22 cellular contexts compared by ENCODE assay signal in genomic region chr6:69285054-69285453, GRCh38.
"Had no signal": no experiment of that assay in that cellular context is flagged by ENCODE, and none has a peak within 500 bp of the region (broad histone marks: within the 10 kb centered on the region; RNA-seq: fewer than 3 reads in every experiment).

No MANE protein-coding gene starts in this region.

- ATAC-seq: activated T-cell treated with anti-CD3 and anti-CD28 coated beads, Interleukin-2, amount 50 U/mL, for 72 hours; T-helper 17 cell had no signal

- DNase-seq: activated CD4-positive, alpha-beta memory T cell treated with anti-CD3 and anti-CD28 coated beads, Interleukin-2, amount 10 ng/mL, durations not matched to agents 7 days and 5 days; activated CD4-positive, alpha-beta T cell treated with anti-CD3 and anti-CD28 coated beads, Interleukin-2, amount 50 U/mL, for 1 hour; activated CD4-positive, CD25-positive, alpha-beta regulatory T cell; activated CD8-positive, alpha-beta memory T cell treated with anti-CD3 and anti-CD28 coated beads, Interleukin-2, amount 50 U/mL, for 4 hours; activated naive CD4-positive, alpha-beta T cell treated with anti-CD3 and anti-CD28 coated beads, Interleukin-2, amount 50 U/mL, for 16 hours; activated naive CD8-positive, alpha-beta T cell treated with anti-CD3 and anti-CD28 coated beads, Interleukin-2, amount 10 ng/mL, durations not matched to agents 7 days and 5 days; activated T-cell treated with anti-CD3 and anti-CD28 coated beads, Interleukin-2, amount 50 U/mL, for 72 hours; adrenal gland; anterior cingulate cortex; cerebellar nuclear complex; MM.1S; NCI-H1048; NCI-H1417; NCI-H1930; NCI-H2171; NCI-H2227 treated with DMSO at 0.1 percent for 48 hours; NCI-H524 treated with DMSO at 0.1 percent for 48 hours; NCI-H774; NK-92 treated with Interleukin-12 subunit alpha and Interleukin-12 subunit beta, amount 100 ng/mL, for 24 hours; SIG-M5; T-helper 17 cell; T-helper 9 cell had no signal
